ENCODE assay signal across 18 cellular contexts in genomic region chr3:87491843-87492242, GRCh38.
DNase-seq lines count a peak whose midpoint lies in the region; ATAC-seq and TF ChIP-seq lines count a peak whose summit lies in the region.
"Had no signal": no experiment of that assay in that cellular context is flagged by ENCODE, and none has a peak within 500 bp of the region (broad histone marks: within the 10 kb centered on the region; RNA-seq: fewer than 3 reads in every experiment).

No MANE protein-coding gene starts in this region.

- H3K79me2 ChIP-seq in GM23248 (ENCODE audit: insufficient read depth): no peaks in the 10 kb centered on the region

- H3K36me3 ChIP-seq in GM23248 (ENCODE audit: low read depth) (no peaks in the 10 kb centered on the region), left lung (no peaks in the 10 kb centered on the region)

- ATAC-seq in left lung (peak; percentile 54), HG03280 (IDR thresholded peaks at IDR 0.05; ENCODE audit: unreplicated experiment) (no peak)
- ATAC-seq: GM12878 had no signal

- H3K4me2 ChIP-seq in GM23248 (ENCODE audit: unreplicated experiment): no peak overlapping the region

- peak; percentile 28 for DNase-seq in GM23248
- peak; percentile 7 for DNase-seq in RKO (ENCODE audit: low spot score)
- peak; percentile 27 for DNase-seq in epithelial cell of esophagus (ENCODE audit: low read depth)
- no peak for DNase-seq in left lung
- DNase-seq in pons (ENCODE audit: low spot score): no peak
- DNase-seq in HK-2 (ENCODE audit: unreplicated experiment): no peak
- no peak for DNase-seq in HuH-7.5 (ENCODE audit: low spot score)
- DNase-seq: C1 segment of cervical spinal cord; Calu3; CD4-positive, alpha-beta memory T cell; COR-L47; DMS53; DMS79 treated with DMSO at 0.1 percent for 48 hours; GDM1; H7; HCEC 1CT had no signal

- H3K27ac ChIP-seq in GM23248: no peak overlapping the region
- H3K27ac ChIP-seq in left lung: no peak overlapping the region

- peaks cover 30% of the 10 kb centered on the region; the same call in 1 of the 2 replicates for H3K27me3 ChIP-seq in GM23248 (replicated peaks; ENCODE audit: insufficient read depth)
- no peaks in the 10 kb centered on the region for H3K27me3 ChIP-seq in left lung

- 25 to 27% methylated on average over 2 of the region's 2 CpGs for WGBS in GM23248 (ENCODE audit: low coverage in 1 of 2, low lambda C conversion rate in 2 of 2, missing lambda C conversion rate in 2 of 2), 2 experiments

- H4K20me1 ChIP-seq in GM23248 (ENCODE audit: insufficient read depth): no peaks in the 10 kb centered on the region

- H2AFZ ChIP-seq in GM23248: no peak overlapping the region

- H3K4me1 ChIP-seq in GM23248 (ENCODE audit: insufficient read depth): no peaks in the 10 kb centered on the region
- H3K4me1 ChIP-seq in left lung: no peaks in the 10 kb centered on the region

- intact Hi-C loops in left lung (cut with DNase I): no loop called here

- no peak overlapping the region for H3K9ac ChIP-seq in GM23248

- H3K9me2 ChIP-seq in GM23248 (ENCODE audit: insufficient read depth): no peaks in the 10 kb centered on the region

- in situ Hi-C loops in GM23248 (cut with MboI): loop anchor here (10.0 kb wide), 1 partner anchor 137 kb away; no protein-coding TSS in a partner anchor

- H3K9me3 ChIP-seq in GM23248 (ENCODE audit: low read depth) (no peaks in the 10 kb centered on the region), left lung (peaks cover 0 to 1% of the 10 kb centered on the region in 2 donors)

- TF ChIP-seq CTCF in epithelial cell of esophagus (IDR thresholded peaks at IDR 0.05; ENCODE audit: insufficient read depth, low read depth, low read length, missing control alignments) (no peak), left lung (IDR thresholded peaks at IDR 0.05) (no peak)

- H3F3A ChIP-seq in GM23248 (ENCODE audit: insufficient read depth): no peaks in the 10 kb centered on the region

- no peak overlapping the region for H3K4me3 ChIP-seq in GM23248
- no peak overlapping the region for H3K4me3 ChIP-seq in epithelial cell of esophagus (ENCODE audit: low read length)
- no peak overlapping the region for H3K4me3 ChIP-seq in left lung
- H3K4me3 ChIP-seq: GM12878 had no signal

Comparison
In these comparisons a context has a peak if more than half of its experiments do, and no peak if none do; other contexts are left out.
1. DNase-seq: peak in GM23248 (single experiment), RKO (single experiment) and epithelial cell of esophagus (single experiment); none in left lung (0 of 2), pons (single experiment), HK-2 (single experiment) and HuH-7.5 (single experiment).